In the genomic region with DNA sequence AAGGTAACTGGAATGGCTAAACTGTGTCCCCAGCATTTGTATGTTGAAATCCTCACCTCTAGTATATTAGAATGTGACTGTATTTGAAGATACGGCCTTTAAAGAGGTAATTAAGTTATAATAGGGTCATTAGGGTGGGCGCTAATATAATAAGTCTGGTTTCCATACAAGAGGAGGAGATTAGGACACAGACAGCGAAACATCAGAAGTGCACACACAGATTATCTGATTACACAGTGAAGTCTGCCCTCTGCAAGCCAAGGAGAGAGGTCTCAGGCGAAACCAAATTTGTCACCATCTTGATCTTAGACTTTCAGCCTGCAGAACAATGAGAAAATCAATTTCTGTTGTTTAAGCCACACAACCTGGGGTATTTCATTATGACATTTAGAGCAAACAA, we compare ENCODE assay signal across 27 cellular contexts.
"Had no signal": no experiment of that assay in that cellular context is flagged by ENCODE, and none has a peak within 500 bp of the region (broad histone marks: within the 10 kb centered on the region; RNA-seq: fewer than 3 reads in every experiment).

No MANE protein-coding gene starts in this region.

- H3K4me3 ChIP-seq: esophagus muscularis mucosa, gastrocnemius medialis, heart left ventricle had no signal

- DNase-seq: activated CD4-positive, alpha-beta memory T cell treated with anti-CD3 and anti-CD28 coated beads for 36 hours; activated CD4-positive, alpha-beta T cell treated with anti-CD3 and anti-CD28 coated beads for 36 hours; activated CD4-positive, alpha-beta T cell treated with anti-CD3 and anti-CD28 coated beads, Interleukin-2, amount 10 ng/mL, durations not matched to agents 24 days and 14 days; activated CD4-positive, CD25-positive, alpha-beta regulatory T cell; activated CD4-positive, CD25-positive, alpha-beta regulatory T cell treated with anti-CD3 and anti-CD28 coated beads, Interleukin-2, amount 50 U/mL, for 72 hours; activated CD8-positive, alpha-beta memory T cell treated with anti-CD3 and anti-CD28 coated beads, Interleukin-2, amount 10 ng/mL, durations not matched to agents 7 days and 5 days; activated CD8-positive, alpha-beta memory T cell treated with anti-CD3 and anti-CD28 coated beads, Interleukin-2, amount 50 U/mL, for 4 hours; activated CD8-positive, alpha-beta T cell treated with anti-CD3 and anti-CD28 coated beads, Interleukin-2, amount 10 ng/mL, durations not matched to agents 7 days and 5 days; activated effector memory CD4-positive, alpha-beta T cell treated with anti-CD3 and anti-CD28 coated beads, Interleukin-2, amount 50 U/mL, for 16 hours; activated naive CD4-positive, alpha-beta T cell treated with anti-CD3 and anti-CD28 coated beads for 36 hours; activated naive CD8-positive, alpha-beta T cell treated with anti-CD3 and anti-CD28 coated beads, Interleukin-2, amount 10 ng/mL, durations not matched to agents 7 days and 5 days; activated T-cell treated with anti-CD3 and anti-CD28 coated beads, Interleukin-2, amount 50 U/mL, for 1 hour; activated T-cell treated with anti-CD3 and anti-CD28 coated beads, Interleukin-2, amount 50 U/mL, for 48 hours; anterior cingulate cortex; caudate nucleus; cortex of kidney; dermis blood vessel endothelial cell; effector CD4-positive, alpha-beta T cell; effector memory CD8-positive, alpha-beta T cell; erythroblast; foreskin keratinocyte; gastrocnemius medialis; glutamatergic neuron; heart left ventricle; T-helper 2 cell had no signal

- H3K27me3 ChIP-seq: foreskin keratinocyte, gastrocnemius medialis, heart left ventricle had no signal

- ATAC-seq: activated CD4-positive, alpha-beta T cell treated with anti-CD3 and anti-CD28 coated beads for 36 hours; activated CD8-positive, alpha-beta memory T cell treated with anti-CD3 and anti-CD28 coated beads, Interleukin-2, amount 10 ng/mL, durations not matched to agents 7 days and 5 days; activated CD8-positive, alpha-beta T cell treated with anti-CD3 and anti-CD28 coated beads, Interleukin-2, amount 10 ng/mL, durations not matched to agents 7 days and 5 days; activated naive CD4-positive, alpha-beta T cell treated with anti-CD3 and anti-CD28 coated beads, Interleukin-2, amount 50 U/mL, for 72 hours; effector memory CD8-positive, alpha-beta T cell; foreskin keratinocyte; gastrocnemius medialis; heart left ventricle had no signal

- H3K36me3 ChIP-seq: esophagus muscularis mucosa, gastrocnemius medialis, heart left ventricle had no signal

- H3K27ac ChIP-seq: esophagus muscularis mucosa, foreskin keratinocyte, gastrocnemius medialis, heart left ventricle had no signal
